Comparison of ENCODE assay signal across 22 cellular contexts in the genomic region with DNA sequence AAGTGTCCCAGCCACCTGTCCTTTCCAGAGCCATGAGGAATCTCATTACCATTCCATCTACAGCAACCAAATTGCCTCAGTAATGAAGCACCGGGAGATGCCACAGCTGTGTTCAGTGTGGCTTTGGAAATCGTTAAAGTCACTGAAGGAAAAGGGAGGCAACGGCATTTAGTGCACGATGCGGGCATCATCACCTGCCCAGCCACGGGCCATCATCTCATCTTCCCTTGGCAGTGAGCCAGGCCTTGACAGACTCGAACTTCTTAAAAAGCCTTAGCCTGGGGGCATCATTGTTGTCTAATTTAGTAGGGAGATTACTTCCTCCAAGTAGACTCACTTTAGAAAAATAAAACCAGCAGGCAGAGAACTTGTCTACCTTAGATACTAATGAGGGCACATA.
A peak's percentile ranks its signal among the peaks of the same experiment; 100 is the strongest.
DNase-seq lines count a peak whose midpoint lies in the region; ATAC-seq and TF ChIP-seq lines count a peak whose summit lies in the region.
"Had no signal": no experiment of that assay in that cellular context is flagged by ENCODE, and none has a peak within 500 bp of the region (broad histone marks: within the 10 kb centered on the region; RNA-seq: fewer than 3 reads in every experiment).

No MANE protein-coding gene starts in this region.

- H3K4me1 ChIP-seq in foreskin keratinocyte: no peaks in the 10 kb centered on the region
- H3K4me1 ChIP-seq: gastrocnemius medialis, parathyroid adenoma, Peyer's patch, right atrium auricular region, upper lobe of right lung had no signal

- ATAC-seq in foreskin keratinocyte: no peak
- ATAC-seq: activated naive CD8-positive, alpha-beta T cell treated with anti-CD3 and anti-CD28 coated beads, Interleukin-2, amount 50 U/mL, for 24 hours; activated T-cell treated with anti-CD3 and anti-CD28 coated beads, Interleukin-2, amount 50 U/mL, for 4 hours; gastrocnemius medialis; upper lobe of right lung had no signal

- peak; percentile 15 for DNase-seq in DMS79 (lab: John Stamatoyannopoulos, UW)
- DNase-seq in NCI-H1105 treated with DMSO at 0.1 percent for 48 hours (lab: John Stamatoyannopoulos, UW): peak; percentile 54
- DNase-seq in NCI-H526 (lab: John Stamatoyannopoulos, UW): peak; percentile 91 to 92
- DNase-seq in myocyte (ENCODE audit: low read depth): peak; percentile 35
- DNase-seq in foreskin keratinocyte: no peak
- no peak for DNase-seq in CD1c-positive myeloid dendritic cell (ENCODE audit: extremely low spot score)
- DNase-seq in NK-92 treated with Interleukin-12 subunit alpha and Interleukin-12 subunit beta, amount 100 ng/mL, for 24 hours (lab: John Stamatoyannopoulos, UW): no peak
- DNase-seq: activated CD4-positive, alpha-beta T cell treated with anti-CD3 and anti-CD28 coated beads, Interleukin-2, amount 50 U/mL, for 1 hour; activated naive CD8-positive, alpha-beta T cell treated with anti-CD3 and anti-CD28 coated beads, Interleukin-2, amount 50 U/mL, for 24 hours; activated T-cell treated with anti-CD3 and anti-CD28 coated beads, Interleukin-2, amount 50 U/mL, for 4 hours; CD4-positive, alpha-beta T cell; gastrocnemius medialis; GDM1; mammary epithelial cell; Peyer's patch; SIG-M5; SW 1271; T-helper 9 cell; upper lobe of right lung had no signal

- H3K27ac ChIP-seq in foreskin keratinocyte: no peak overlapping the region
- H3K27ac ChIP-seq: gastrocnemius medialis, neural progenitor cell, parathyroid adenoma, Peyer's patch, right atrium auricular region, upper lobe of right lung had no signal

- H3K27me3 ChIP-seq in foreskin keratinocyte: peaks cover 27% of the 10 kb centered on the region
- H3K27me3 ChIP-seq: gastrocnemius medialis, neural progenitor cell, Peyer's patch, right atrium auricular region, upper lobe of right lung had no signal

- TF ChIP-seq CTCF in foreskin keratinocyte (conservative IDR thresholded peaks at IDR 0.05): no peak

Comparison
In these comparisons a context has a peak if more than half of its experiments do, and no peak if none do; other contexts are left out.
1. DNase-seq: peak in DMS79 (single experiment), NCI-H1105 treated with DMSO at 0.1 percent for 48 hours (single experiment), NCI-H526 (2 of 2) and myocyte (single experiment); none in foreskin keratinocyte (0 of 2), CD1c-positive myeloid dendritic cell (single experiment) and NK-92 treated with Interleukin-12 subunit alpha and Interleukin-12 subunit beta, amount 100 ng/mL, for 24 hours (single experiment).